In genomic region chr19:46009530-46010510, GRCh38 we compare ENCODE assay signal across 8 cellular contexts. TPM values are rescaled to one million over a fixed set of nuclear protein-coding genes. Genes with fewer than 3 reads are reported as not detected.
DNase-seq lines count a peak whose midpoint lies in the region; ATAC-seq, FAIRE-seq and TF ChIP-seq lines count a peak whose summit lies in the region.

No MANE protein-coding gene starts in this region.

- H3K79me2 ChIP-seq in PC-9 (ENCODE audit: low read depth), result no peaks in the 10 kb centered on the region

- POLR2A ChIA-PET in PC-9 (lab: Charles Lee; ENCODE audit: unreplicated experiment), result no interaction called here

- H4K20me1 ChIP-seq in PC-9 (ENCODE audit: insufficient read depth), result no peaks in the 10 kb centered on the region

- DNase-seq in CMK (ENCODE audit: low read depth) (peak; percentile 55), HTR-8/SVneo (ENCODE audit: insufficient read length, low spot score) (peak; percentile 72), PC-9 (peak; percentile 52 to 61), fibroblast of the conjunctiva (ENCODE audit: low read depth) (peak; percentile 30), occipital lobe (lab: John Stamatoyannopoulos, UW) (peak; percentile 53), transverse colon (peak; percentile 69)
- peak; percentile 51 to 71 for DNase-seq in activated T-cell treated with anti-CD3 and anti-CD28 coated beads, Interleukin-2, amount 50 U/mL, for 72 hours

- peaks cover 5% of the 10 kb centered on the region for H3F3A ChIP-seq in PC-9 (ENCODE audit: insufficient read depth, low read depth)

- intact Hi-C loops in PC-9 (cut with micrococcal nuclease; ENCODE audit: unreplicated experiment), result no loop called here
- intact Hi-C loops in transverse colon (cut with DNase I; ENCODE audit: low total_unique reads), result no loop called here

- H3K4me1 Mint-ChIP-seq in activated T-cell treated with anti-CD3 and anti-CD28 coated beads, Interleukin-2, amount 50 U/mL, for 72 hours (ENCODE audit: low read depth), result peaks cover 4% of the 10 kb centered on the region

- H3K4me3 Mint-ChIP-seq in activated T-cell treated with anti-CD3 and anti-CD28 coated beads, Interleukin-2, amount 50 U/mL, for 72 hours, result no peak overlapping the region

- peak; percentile 64 to 69 for ATAC-seq in activated T-cell treated with anti-CD3 and anti-CD28 coated beads, Interleukin-2, amount 50 U/mL, for 72 hours (replicated peaks in 1 of 2)
- ATAC-seq in GM18520 (IDR thresholded peaks at IDR 0.05; ENCODE audit: unreplicated experiment), result no peak

- no TSS peak for BruUV-seq in PC-9 (replicated peaks; lab: Mats Ljungman, UMichigan)

- WGBS in transverse colon (ENCODE audit: low coverage in 1 of 2), 2 donors, result 71 to 80% methylated on average over 1 to 28 of the region's 28 CpGs

- no peak overlapping the region for H3K4me3 ChIP-seq in PC-9
- no peak overlapping the region for H3K4me3 ChIP-seq in transverse colon

- TF ChIP-seq POLR2A in transverse colon (IDR thresholded peaks at IDR 0.05), result no peak

- no peak overlapping the region for H3K4me2 ChIP-seq in PC-9

- no peaks in the 10 kb centered on the region for H3K9me3 ChIP-seq in PC-9 (ENCODE audit: insufficient read depth, low read depth)
- H3K9me3 ChIP-seq in transverse colon, result no peaks in the 10 kb centered on the region

- H3K36me3 ChIP-seq in PC-9 (ENCODE audit: low read depth) (0 out of 2 replicates have a peak, but pooled peaks cover 9% of the 10 kb centered on the region), transverse colon (no peaks in the 10 kb centered on the region)

- H3K4me1 ChIP-seq in PC-9 (replicated peaks; ENCODE audit: insufficient read depth), result 0 out of 2 replicates have a peak, but pooled peaks cover 7% of the 10 kb centered on the region
- H3K4me1 ChIP-seq in transverse colon, result peaks cover 2 to 6% (median 5%) of the 10 kb centered on the region in 4 donors

- H3K27ac ChIP-seq in PC-9 (no peak overlapping the region), transverse colon (no peak overlapping the region)

- no peaks in the 10 kb centered on the region for H3K9me3 Mint-ChIP-seq in activated T-cell treated with anti-CD3 and anti-CD28 coated beads, Interleukin-2, amount 50 U/mL, for 72 hours

- no peak for TF ChIP-seq EP300 in transverse colon (IDR thresholded peaks at IDR 0.05; ENCODE audit: low read depth)

- no peak for FAIRE-seq in HTR-8/SVneo (lab: Jason Lieb, UNC)

- peaks cover 0 to 3% of the 10 kb centered on the region in 2 donors for H3K36me3 Mint-ChIP-seq in activated T-cell treated with anti-CD3 and anti-CD28 coated beads, Interleukin-2, amount 50 U/mL, for 72 hours (ENCODE audit: insufficient read depth in 2 of 2)

- peak; percentile 98 for TF ChIP-seq CTCF in PC-9 (conservative IDR thresholded peaks at IDR 0.05)
- TF ChIP-seq CTCF in transverse colon (IDR thresholded peaks at IDR 0.05), result peak; percentile 67 to 91 (median 87)

- CTCF ChIA-PET in PC-9 (lab: Charles Lee), result interaction anchor here (0.5 to 1.0 kb wide), 5 partner anchors 11 to 413 kb away, joined by 3 to 13 read pairs (median 3); no protein-coding TSS in a partner anchor

- no peak overlapping the region for H3K27ac Mint-ChIP-seq in activated T-cell treated with anti-CD3 and anti-CD28 coated beads, Interleukin-2, amount 50 U/mL, for 72 hours

- H3K27me3 ChIP-seq in PC-9 (ENCODE audit: insufficient read depth, low read depth), result no peaks in the 10 kb centered on the region
- H3K27me3 ChIP-seq in transverse colon, result peaks cover 23% of the 10 kb centered on the region

- H3K9me2 ChIP-seq in PC-9 (ENCODE audit: insufficient read depth), result no peaks in the 10 kb centered on the region

- H3K27me3 Mint-ChIP-seq in activated T-cell treated with anti-CD3 and anti-CD28 coated beads, Interleukin-2, amount 50 U/mL, for 72 hours (ENCODE audit: low read depth), result peaks cover 8% of the 10 kb centered on the region

- in situ Hi-C loops in transverse colon (cut with MboI; ENCODE audit: low pct_ligation_motif_present in 1 of 4, low pct_unique_long_range_greater_than_20kb in 1 of 4, low sequenced_read_pairs in 3 of 4), result no loop called here

- no peak overlapping the region for H2AFZ ChIP-seq in PC-9

RNA-seq across cellular contexts. Expression of gene PGLYRP1, which starts 13.0 kb away (rescaled TPM):
- total RNA-seq in PC-9 (2021) (not detected in 2 replicates), occipital lobe (not detected), transverse colon (not detected)
- total RNA-seq in activated T-cell treated with anti-CD3 and anti-CD28 coated beads, Interleukin-2, amount 50 U/mL, for 72 hours, result not detected

RNA-seq across cellular contexts. Expression of gene CCDC61, which starts 14.6 kb away (rescaled TPM):
- 22.8 and 24.8 TPM in 2 replicates for total RNA-seq in PC-9 (2021)
- total RNA-seq in activated T-cell treated with anti-CD3 and anti-CD28 coated beads, Interleukin-2, amount 50 U/mL, for 72 hours, result 10 to 100 TPM; 21.8 to 22.0 TPM
- total RNA-seq in occipital lobe, result 5.8 TPM
- 10 to 100 TPM in 2 of 4 donors, 1 to 10 TPM in 2; 7.8 to 18.7 (median 10.6) TPM for total RNA-seq in transverse colon

RNA-seq across cellular contexts. Expression of gene IGFL4, which starts 31.0 kb away (rescaled TPM):
- total RNA-seq in PC-9 (2021) (not detected in 2 replicates), occipital lobe (1.6 TPM), transverse colon (not detected)
- total RNA-seq in activated T-cell treated with anti-CD3 and anti-CD28 coated beads, Interleukin-2, amount 50 U/mL, for 72 hours, result not detected

RNA-seq across cellular contexts. Expression of gene NOVA2, which starts 36.2 kb away (rescaled TPM):
- total RNA-seq in PC-9 (2021) (not detected in 2 replicates), occipital lobe (9.4 TPM), transverse colon (1 to 10 TPM in 1 of 4 donors, under 1 TPM in 2, not detected in 1; 0.41 to 2.2 (median 1.00) TPM)
- total RNA-seq in activated T-cell treated with anti-CD3 and anti-CD28 coated beads, Interleukin-2, amount 50 U/mL, for 72 hours, result under 1 TPM; 0.38 to 0.58 TPM
